In genomic region chr1:7781923-7782495, GRCh38 we compare ENCODE assay signal across 10 cellular contexts. TPM values are rescaled to one million over a fixed set of nuclear protein-coding genes. Genes with fewer than 3 reads are reported as not detected.
DNase-seq lines count a peak whose midpoint lies in the region; ATAC-seq and TF ChIP-seq lines count a peak whose summit lies in the region.
"Had no signal": no experiment of that assay in that cellular context is flagged by ENCODE, and none has a peak within 500 bp of the region (broad histone marks: within the 10 kb centered on the region; RNA-seq: fewer than 3 reads in every experiment).

No MANE protein-coding gene starts in this region.

- H3K27me3 ChIP-seq in BLaER1 treated with 17β-estradiol and CSF1 and Interleukin-3, amounts not matched to agents 10 nM and 100 nM: no peaks in the 10 kb centered on the region
- no peaks in the 10 kb centered on the region for H3K27me3 ChIP-seq in MM.1S (replicated peaks; ENCODE audit: insufficient read depth, low read length)
- H3K27me3 ChIP-seq: pancreas had no signal

- peaks cover 32 to 49% (median 44%) of the 10 kb centered on the region in 10 experiments for H3K4me1 ChIP-seq in BLaER1 treated with 17β-estradiol and CSF1 and Interleukin-3, amounts not matched to agents 10 nM and 100 nM
- peaks cover 9% of the 10 kb centered on the region; the same call in 1 of the 2 replicates for H3K4me1 ChIP-seq in MM.1S (ENCODE audit: low read length)

- H3K36me3 ChIP-seq in BLaER1 treated with 17β-estradiol and CSF1 and Interleukin-3, amounts not matched to agents 10 nM and 100 nM: peaks cover 38 to 43% (median 42%) of the 10 kb centered on the region in 11 experiments
- H3K36me3 ChIP-seq in MM.1S (replicated peaks; ENCODE audit: insufficient read depth, low read length): no peaks in the 10 kb centered on the region; the same call in none of the 2 replicates

- H3F3A ChIP-seq in MM.1S (ENCODE audit: insufficient read depth, low read length): peaks cover 8% of the 10 kb centered on the region; the same call in 1 of the 2 replicates

- peak overlapping the region in 6 of 10 experiments; percentile 25 to 69 (median 44); a peak in 9 of 20 replicates for H3K4me3 ChIP-seq in BLaER1 treated with 17β-estradiol and CSF1 and Interleukin-3, amounts not matched to agents 10 nM and 100 nM
- H3K4me3 ChIP-seq in MM.1S (ENCODE audit: low read length): no peak overlapping the region

- peak overlapping the region in 7 of 11 experiments; percentile 18 to 72 (median 61); a peak in 10 of 22 replicates for H3K9ac ChIP-seq in BLaER1 treated with 17β-estradiol and CSF1 and Interleukin-3, amounts not matched to agents 10 nM and 100 nM
- H3K9ac ChIP-seq in MM.1S (ENCODE audit: low read length): no peak overlapping the region

- H3K27me3 Mint-ChIP-seq in activated naive CD8-positive, alpha-beta T cell treated with anti-CD3 and anti-CD28 coated beads for 36 hours: no peaks in the 10 kb centered on the region
- H3K27me3 Mint-ChIP-seq in naive thymus-derived CD8-positive, alpha-beta T cell: no peaks in the 10 kb centered on the region

- ATAC-seq in naive thymus-derived CD8-positive, alpha-beta T cell: no peak
- ATAC-seq: pancreas had no signal

- peaks cover 14% of the 10 kb centered on the region for H3K36me3 Mint-ChIP-seq in activated naive CD8-positive, alpha-beta T cell treated with anti-CD3 and anti-CD28 coated beads for 36 hours
- peaks cover 0 to 32% (median 6%) of the 10 kb centered on the region in 3 donors for H3K36me3 Mint-ChIP-seq in naive thymus-derived CD8-positive, alpha-beta T cell

- H4K20me1 ChIP-seq in BLaER1 treated with 17β-estradiol and CSF1 and Interleukin-3, amounts not matched to agents 10 nM and 100 nM: peaks cover 0 to 34% (median 4%) of the 10 kb centered on the region in 11 experiments; a peak in 8 of 22 replicates
- H4K20me1 ChIP-seq in MM.1S (ENCODE audit: insufficient read depth, low read length): no peaks in the 10 kb centered on the region

- no peak overlapping the region for H2AFZ ChIP-seq in MM.1S (ENCODE audit: low read length)

- peak overlapping the region in 9 of 11 experiments; percentile 16 to 71 (median 60); a peak in 16 of 22 replicates for H3K27ac ChIP-seq in BLaER1 treated with 17β-estradiol and CSF1 and Interleukin-3, amounts not matched to agents 10 nM and 100 nM
- no peak overlapping the region for H3K27ac ChIP-seq in MM.1S (ENCODE audit: low read length)

- H3K79me2 ChIP-seq in MM.1S (ENCODE audit: low read length): no peaks in the 10 kb centered on the region

- no peaks in the 10 kb centered on the region for H3K9me3 Mint-ChIP-seq in activated naive CD8-positive, alpha-beta T cell treated with anti-CD3 and anti-CD28 coated beads for 36 hours
- no peaks in the 10 kb centered on the region for H3K9me3 Mint-ChIP-seq in naive thymus-derived CD8-positive, alpha-beta T cell

- peak overlapping the region; percentile 74 for H3K4me3 Mint-ChIP-seq in activated naive CD8-positive, alpha-beta T cell treated with anti-CD3 and anti-CD28 coated beads for 36 hours
- peak overlapping the region; percentile 62 to 87 (median 82) for H3K4me3 Mint-ChIP-seq in naive thymus-derived CD8-positive, alpha-beta T cell

- H3K4me2 ChIP-seq in BLaER1 treated with 17β-estradiol and CSF1 and Interleukin-3, amounts not matched to agents 10 nM and 100 nM: peak overlapping the region; percentile 87 to 96 (median 93)
- H3K4me2 ChIP-seq in MM.1S (ENCODE audit: low read depth, low read length): 0 out of 2 replicates have a peak overlapping the region, but pooled peaks have one; percentile 2

- H3K9me3 ChIP-seq in BLaER1 treated with 17β-estradiol and CSF1 and Interleukin-3, amounts not matched to agents 10 nM and 100 nM (replicated peaks in 1 of 11): peaks cover 0 to 11% (median 4%) of the 10 kb centered on the region in 11 experiments; a peak in 12 of 22 replicates
- H3K9me3 ChIP-seq in MM.1S (replicated peaks; ENCODE audit: insufficient read depth, low read length): no peaks in the 10 kb centered on the region
- H3K9me3 ChIP-seq: pancreas had no signal

- POLR2A ChIA-PET in naive thymus-derived CD8-positive, alpha-beta T cell (lab: Charles Lee): interaction anchor here (1.7 kb wide), 1 partner anchor 11 kb away, joined by 7 read pairs; the partner anchor contains the start of gene VAMP3

- no peaks in the 10 kb centered on the region for H3K9me2 ChIP-seq in MM.1S (replicated peaks; ENCODE audit: insufficient read depth, low read length)

- peaks cover 22% of the 10 kb centered on the region for H3K4me1 Mint-ChIP-seq in activated naive CD8-positive, alpha-beta T cell treated with anti-CD3 and anti-CD28 coated beads for 36 hours
- peaks cover 12 to 38% (median 27%) of the 10 kb centered on the region in 4 donors for H3K4me1 Mint-ChIP-seq in naive thymus-derived CD8-positive, alpha-beta T cell

- no peak for DNase-seq in MM.1S
- DNase-seq in activated naive CD8-positive, alpha-beta T cell treated with anti-CD3 and anti-CD28 coated beads for 36 hours: peak; percentile 33
- peak in 5 of 10 donors; percentile 10 to 35 (median 15) for DNase-seq in naive thymus-derived CD8-positive, alpha-beta T cell
- no peak for DNase-seq in cerebellar nuclear complex (lab: John Stamatoyannopoulos, UW)
- DNase-seq in activated gamma-delta T cell treated with Interleukin-2 at 50 U/mL for 16 hours: no peak
- no peak for DNase-seq in NCI-H1694 treated with DMSO at 0.1 percent for 48 hours (lab: John Stamatoyannopoulos, UW)
- DNase-seq in NCI-H2227 treated with DMSO at 0.1 percent for 48 hours (lab: John Stamatoyannopoulos, UW): no peak
- DNase-seq: NCI-H1417 treated with DMSO at 0.1 percent for 48 hours, pancreas had no signal

- H3K27ac Mint-ChIP-seq in activated naive CD8-positive, alpha-beta T cell treated with anti-CD3 and anti-CD28 coated beads for 36 hours: peak overlapping the region; percentile 74
- H3K27ac Mint-ChIP-seq in naive thymus-derived CD8-positive, alpha-beta T cell: peak overlapping the region; percentile 33 to 92 (median 86)

- no peak for TF ChIP-seq CTCF in MM.1S (IDR thresholded peaks at IDR 0.05; ENCODE audit: low read length)

RNA-seq across cellular contexts. Expression of gene PER3, which starts 2.1 kb away (rescaled TPM):
- total RNA-seq in activated naive CD8-positive, alpha-beta T cell treated with anti-CD3 and anti-CD28 coated beads for 36 hours: 1 to 10 TPM; 4.6 to 4.9 TPM
- 1 to 10 TPM; 5.5 to 5.7 TPM for total RNA-seq in naive thymus-derived CD8-positive, alpha-beta T cell
- 1 to 10 TPM; 2.8 to 3.5 (median 3.3) TPM for polyA plus RNA-seq in naive thymus-derived CD8-positive, alpha-beta T cell

RNA-seq across cellular contexts. Expression of gene VAMP3, which starts 10.9 kb away (rescaled TPM):
- total RNA-seq in activated naive CD8-positive, alpha-beta T cell treated with anti-CD3 and anti-CD28 coated beads for 36 hours: 10 to 100 TPM; 15.1 to 18.5 TPM
- 10 to 100 TPM; 52.2 to 53.7 TPM for total RNA-seq in naive thymus-derived CD8-positive, alpha-beta T cell
- 10 to 100 TPM; 30.4 to 32.4 (median 31.3) TPM for polyA plus RNA-seq in naive thymus-derived CD8-positive, alpha-beta T cell
